In the genomic region with DNA sequence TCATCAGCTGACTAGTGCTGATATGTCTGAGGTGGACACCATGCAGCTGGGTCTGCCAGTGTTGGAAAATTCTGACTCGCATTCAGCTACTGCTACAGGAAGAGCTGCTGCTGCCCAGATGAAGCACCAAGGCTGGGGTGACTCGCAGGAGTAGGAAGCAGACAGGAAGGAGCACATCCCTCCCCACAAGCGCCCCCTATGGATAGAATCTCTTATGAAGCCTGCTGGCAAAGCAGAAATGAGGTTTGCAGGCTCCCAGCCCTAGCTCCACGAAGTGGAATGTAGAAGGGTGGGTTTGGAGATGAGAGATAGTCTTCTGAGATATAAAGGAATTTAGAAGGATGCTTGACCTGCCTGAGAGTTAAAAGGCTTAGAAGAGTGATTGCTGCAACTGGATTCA, we compare ENCODE assay signal across 12 cellular contexts.
A peak's percentile ranks its signal among the peaks of the same experiment; 100 is the strongest.
DNase-seq lines count a peak whose midpoint lies in the region; TF ChIP-seq lines count a peak whose summit lies in the region.
"Had no signal": no experiment of that assay in that cellular context is flagged by ENCODE, and none has a peak within 500 bp of the region (broad histone marks: within the 10 kb centered on the region; RNA-seq: fewer than 3 reads in every experiment).

No MANE protein-coding gene starts in this region.

- H3K27me3 ChIP-seq in GM23248 (replicated peaks; ENCODE audit: insufficient read depth) (no peaks in the 10 kb centered on the region), mesenchymal stem cell (ENCODE audit: control insufficient read depth in 1 of 2, insufficient read depth in 1 of 2, low read length in 2 of 2) (no peaks in the 10 kb centered on the region)
- H3K27me3 ChIP-seq: SJSA1 had no signal

- H3K79me2 ChIP-seq in GM23248 (ENCODE audit: insufficient read depth) = no peaks in the 10 kb centered on the region

- no peak overlapping the region for H2BK15ac ChIP-seq in mesenchymal stem cell (ENCODE audit: low read depth, poor library complexity, severe bottlenecking)

- no peak overlapping the region for H3K18ac ChIP-seq in mesenchymal stem cell (ENCODE audit: low read depth in 1 of 2, low read length in 2 of 2)

- H3K27ac ChIP-seq in GM23248 (no peak overlapping the region), mesenchymal stem cell (ENCODE audit: low read length, poor library complexity, severe bottlenecking) (no peak overlapping the region)
- H3K27ac ChIP-seq: SJSA1 had no signal

- H3K4me3 ChIP-seq in GM23248 (no peak overlapping the region), lower leg skin (ENCODE audit: low read depth, poor library complexity, severe bottlenecking) (no peak overlapping the region), mesenchymal stem cell (ENCODE audit: insufficient read depth in 1 of 2, low read depth in 1 of 2, low read length in 2 of 2) (no peak overlapping the region)
- H3K4me3 ChIP-seq: SJSA1 had no signal

- TF ChIP-seq CTCF in lower leg skin (IDR thresholded peaks at IDR 0.05) = no peak

- no peak overlapping the region for H3K14ac ChIP-seq in mesenchymal stem cell (ENCODE audit: low read length in 2 of 2)

- intact Hi-C loops in lower leg skin (cut with DNase I; ENCODE audit: low total_unique reads) = no loop called here

- H2BK120ac ChIP-seq in mesenchymal stem cell (ENCODE audit: low read depth, low read length) = no peak overlapping the region

- H3K4ac ChIP-seq in mesenchymal stem cell (ENCODE audit: low read depth in 1 of 2, low read length in 2 of 2) = no peak overlapping the region

- H3K9me3 ChIP-seq in GM23248 (ENCODE audit: low read depth) (no peaks in the 10 kb centered on the region), mesenchymal stem cell (ENCODE audit: control insufficient read depth, low read length) (no peaks in the 10 kb centered on the region)
- H3K9me3 ChIP-seq: SJSA1 had no signal

- no peaks in the 10 kb centered on the region for H3K79me1 ChIP-seq in mesenchymal stem cell (replicated peaks; ENCODE audit: low read length, poor library complexity, severe bottlenecking)

- DNase-seq in COLO668 (lab: John Stamatoyannopoulos, UW; ENCODE audit: unreplicated experiment) (peak; percentile 9), GM23248 (peak; percentile 18), OCI-M1 (lab: John Stamatoyannopoulos, UW) (peak; percentile 8), iPS DF 19.7 (ENCODE audit: low read depth, low spot score) (peak; percentile 38), lower leg skin (ENCODE audit: low spot score in 2 of 2) (no peak), mesenchymal stem cell (no peak), occipital lobe (lab: John Stamatoyannopoulos, UW) (no peak)
- no peak for DNase-seq in activated CD4-positive, alpha-beta T cell treated with anti-CD3 and anti-CD28 coated beads, Interleukin-2, amount 50 U/mL, for 1 hour
- DNase-seq: activated CD4-positive, alpha-beta T cell treated with anti-CD3 and anti-CD28 coated beads, Interleukin-2, amount 50 U/mL, for 4 hours; amniotic stem cell; NCI-H1694 treated with DMSO at 0.1 percent for 48 hours had no signal

- H3K36me3 ChIP-seq in GM23248 (ENCODE audit: low read depth) (no peaks in the 10 kb centered on the region), mesenchymal stem cell (ENCODE audit: control insufficient read depth in 1 of 2, insufficient read depth in 2 of 2, low read depth in 1 of 2, low read length in 2 of 2) (no peaks in the 10 kb centered on the region)
- H3K36me3 ChIP-seq: SJSA1 had no signal

- H3K4me1 ChIP-seq in GM23248 (ENCODE audit: insufficient read depth) (no peaks in the 10 kb centered on the region), mesenchymal stem cell (ENCODE audit: control insufficient read depth, insufficient read depth, low read depth, low read length) (no peaks in the 10 kb centered on the region)
- H3K4me1 ChIP-seq: SJSA1 had no signal

- H2BK5ac ChIP-seq in mesenchymal stem cell (ENCODE audit: low read depth, low read length, poor library complexity, severe bottlenecking) = no peak overlapping the region

- no peaks in the 10 kb centered on the region for H3K9me2 ChIP-seq in GM23248 (ENCODE audit: insufficient read depth)

- H2AK5ac ChIP-seq in mesenchymal stem cell (ENCODE audit: low read length, severe bottlenecking) = no peak overlapping the region

- H4K8ac ChIP-seq in mesenchymal stem cell (ENCODE audit: low read length) = no peak overlapping the region

- WGBS in GM23248 (ENCODE audit: low coverage in 1 of 2, low lambda C conversion rate in 2 of 2, missing lambda C conversion rate in 2 of 2), 2 experiments = 86 to 87% methylated on average over 4 of the region's 4 CpGs
- 73% methylated on average over 4 of the region's 4 CpGs for WGBS in lower leg skin, 2 donors
- WGBS in mesenchymal stem cell = 75% methylated on average over 4 of the region's 4 CpGs

- H3K4me2 ChIP-seq in GM23248 (ENCODE audit: unreplicated experiment) = no peak overlapping the region
- no peak overlapping the region for H3K4me2 ChIP-seq in mesenchymal stem cell (ENCODE audit: low read length, poor library complexity, severe bottlenecking)

- H2BK12ac ChIP-seq in mesenchymal stem cell (ENCODE audit: low read length in 2 of 2) = no peak overlapping the region

- H3F3A ChIP-seq in GM23248 (ENCODE audit: insufficient read depth) = no peaks in the 10 kb centered on the region

- no peaks in the 10 kb centered on the region for H4K20me1 ChIP-seq in GM23248 (ENCODE audit: insufficient read depth)

- in situ Hi-C loops in GM23248 (cut with MboI) = no loop called here

- H2AFZ ChIP-seq in GM23248 (no peak overlapping the region), mesenchymal stem cell (ENCODE audit: low read depth, low read length) (no peak overlapping the region)

- H3K9ac ChIP-seq in GM23248 = no peak overlapping the region
- H3K9ac ChIP-seq in mesenchymal stem cell (ENCODE audit: low read length) = no peak overlapping the region

- no peak overlapping the region for H3K23ac ChIP-seq in mesenchymal stem cell (ENCODE audit: low read length in 2 of 2)

- no peak overlapping the region for H4K91ac ChIP-seq in mesenchymal stem cell (ENCODE audit: low read length)

- no peak for TF ChIP-seq POLR2A in lower leg skin (IDR thresholded peaks at IDR 0.05)

Comparison
In these comparisons a context has a peak if more than half of its experiments do, and no peak if none do; other contexts are left out.
1. DNase-seq: peak in COLO668 (single experiment), GM23248 (single experiment), OCI-M1 (single experiment) and iPS DF 19.7 (single experiment); none in lower leg skin (0 of 2), mesenchymal stem cell (single experiment), activated CD4-positive, alpha-beta T cell treated with anti-CD3 and anti-CD28 coated beads, Interleukin-2, amount 50 U/mL, for 1 hour (single experiment) and occipital lobe (single experiment).